Comparison of ENCODE assay signal across 1 cellular context in the genomic region with DNA sequence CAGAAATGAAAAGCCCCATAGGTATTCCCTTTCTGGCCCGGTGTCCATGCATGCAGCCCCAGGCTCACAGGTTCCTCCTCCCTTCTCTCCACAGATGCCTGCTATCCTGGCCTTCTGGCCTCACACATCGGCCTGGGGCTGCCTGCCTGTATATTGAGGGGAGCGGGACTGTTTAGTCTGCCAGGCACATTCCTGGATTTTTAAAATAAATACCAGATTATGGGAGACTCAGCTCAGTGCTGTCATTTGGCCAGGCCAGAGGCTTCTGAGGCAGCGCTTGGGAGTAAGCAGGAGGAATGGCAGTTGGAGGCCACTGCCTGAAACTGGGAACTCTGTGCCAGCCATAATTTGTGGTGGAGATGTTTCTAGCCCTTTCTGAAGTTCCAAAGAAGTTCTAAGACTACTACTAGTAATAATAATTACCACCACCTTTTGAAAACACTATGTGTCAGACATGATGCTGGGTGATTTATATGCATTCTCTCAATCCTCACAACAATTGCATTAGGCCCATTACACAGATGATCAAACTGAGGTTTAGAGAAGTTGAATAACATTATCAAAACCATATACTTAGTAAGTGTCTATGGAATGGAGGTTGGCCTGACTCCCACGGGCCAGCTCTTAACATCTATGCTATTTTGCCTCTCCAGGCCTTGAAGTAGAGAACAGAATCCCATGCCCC.
TF ChIP-seq lines count a peak whose summit lies in the region.

No MANE protein-coding gene starts in this region.

TF ChIP-seq in SK-N-SH, 30 proteins besides CTCF, POLR2A, EP300 and RAD21 (continued from another document):
- TF ChIP-seq, protein P1, sequence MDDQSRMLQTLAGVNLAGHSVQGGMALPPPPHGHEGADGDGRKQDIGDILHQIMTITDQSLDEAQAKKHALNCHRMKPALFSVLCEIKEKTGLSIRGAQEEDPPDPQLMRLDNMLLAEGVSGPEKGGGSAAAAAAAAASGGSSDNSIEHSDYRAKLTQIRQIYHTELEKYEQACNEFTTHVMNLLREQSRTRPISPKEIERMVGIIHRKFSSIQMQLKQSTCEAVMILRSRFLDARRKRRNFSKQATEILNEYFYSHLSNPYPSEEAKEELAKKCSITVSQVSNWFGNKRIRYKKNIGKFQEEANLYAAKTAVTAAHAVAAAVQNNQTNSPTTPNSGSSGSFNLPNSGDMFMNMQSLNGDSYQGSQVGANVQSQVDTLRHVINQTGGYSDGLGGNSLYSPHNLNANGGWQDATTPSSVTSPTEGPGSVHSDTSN (IDR thresholded peaks at IDR 0.05) = no peak
- no peak for TF ChIP-seq RXRA (IDR thresholded peaks at IDR 0.05; ENCODE audit: borderline replicate concordance, low read depth)
- TF ChIP-seq, protein P2, sequence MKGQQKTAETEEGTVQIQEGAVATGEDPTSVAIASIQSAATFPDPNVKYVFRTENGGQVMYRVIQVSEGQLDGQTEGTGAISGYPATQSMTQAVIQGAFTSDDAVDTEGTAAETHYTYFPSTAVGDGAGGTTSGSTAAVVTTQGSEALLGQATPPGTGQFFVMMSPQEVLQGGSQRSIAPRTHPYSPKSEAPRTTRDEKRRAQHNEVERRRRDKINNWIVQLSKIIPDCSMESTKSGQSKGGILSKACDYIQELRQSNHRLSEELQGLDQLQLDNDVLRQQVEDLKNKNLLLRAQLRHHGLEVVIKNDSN (IDR thresholded peaks at IDR 0.05; ENCODE audit: borderline replicate concordance, low read depth) = no peak
- no peak for TF ChIP-seq MXI1 (IDR thresholded peaks at IDR 0.05; ENCODE audit: low read depth, low read length)
- no peak for TF ChIP-seq RCOR1 (IDR thresholded peaks at IDR 0.05; ENCODE audit: low read length)
- TF ChIP-seq, protein P3, sequence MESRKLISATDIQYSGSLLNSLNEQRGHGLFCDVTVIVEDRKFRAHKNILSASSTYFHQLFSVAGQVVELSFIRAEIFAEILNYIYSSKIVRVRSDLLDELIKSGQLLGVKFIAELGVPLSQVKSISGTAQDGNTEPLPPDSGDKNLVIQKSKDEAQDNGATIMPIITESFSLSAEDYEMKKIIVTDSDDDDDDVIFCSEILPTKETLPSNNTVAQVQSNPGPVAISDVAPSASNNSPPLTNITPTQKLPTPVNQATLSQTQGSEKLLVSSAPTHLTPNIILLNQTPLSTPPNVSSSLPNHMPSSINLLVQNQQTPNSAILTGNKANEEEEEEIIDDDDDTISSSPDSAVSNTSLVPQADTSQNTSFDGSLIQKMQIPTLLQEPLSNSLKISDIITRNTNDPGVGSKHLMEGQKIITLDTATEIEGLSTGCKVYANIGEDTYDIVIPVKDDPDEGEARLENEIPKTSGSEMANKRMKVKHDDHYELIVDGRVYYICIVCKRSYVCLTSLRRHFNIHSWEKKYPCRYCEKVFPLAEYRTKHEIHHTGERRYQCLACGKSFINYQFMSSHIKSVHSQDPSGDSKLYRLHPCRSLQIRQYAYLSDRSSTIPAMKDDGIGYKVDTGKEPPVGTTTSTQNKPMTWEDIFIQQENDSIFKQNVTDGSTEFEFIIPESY (IDR thresholded peaks at IDR 0.05; ENCODE audit: borderline replicate concordance, low read depth) = no peak
- TF ChIP-seq, protein P4, sequence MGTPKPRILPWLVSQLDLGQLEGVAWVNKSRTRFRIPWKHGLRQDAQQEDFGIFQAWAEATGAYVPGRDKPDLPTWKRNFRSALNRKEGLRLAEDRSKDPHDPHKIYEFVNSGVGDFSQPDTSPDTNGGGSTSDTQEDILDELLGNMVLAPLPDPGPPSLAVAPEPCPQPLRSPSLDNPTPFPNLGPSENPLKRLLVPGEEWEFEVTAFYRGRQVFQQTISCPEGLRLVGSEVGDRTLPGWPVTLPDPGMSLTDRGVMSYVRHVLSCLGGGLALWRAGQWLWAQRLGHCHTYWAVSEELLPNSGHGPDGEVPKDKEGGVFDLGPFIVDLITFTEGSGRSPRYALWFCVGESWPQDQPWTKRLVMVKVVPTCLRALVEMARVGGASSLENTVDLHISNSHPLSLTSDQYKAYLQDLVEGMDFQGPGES (IDR thresholded peaks at IDR 0.05; ENCODE audit: low read depth, low read length) = no peak
- no peak for TF ChIP-seq POLR2AphosphoS5 (IDR thresholded peaks at IDR 0.05; ENCODE audit: low read depth, low read length)
- no peak for TF ChIP-seq RFX5 (IDR thresholded peaks at IDR 0.05; ENCODE audit: low read length)
- TF ChIP-seq TCF12 (IDR thresholded peaks at IDR 0.05) = no peak
- TF ChIP-seq, protein P5, sequence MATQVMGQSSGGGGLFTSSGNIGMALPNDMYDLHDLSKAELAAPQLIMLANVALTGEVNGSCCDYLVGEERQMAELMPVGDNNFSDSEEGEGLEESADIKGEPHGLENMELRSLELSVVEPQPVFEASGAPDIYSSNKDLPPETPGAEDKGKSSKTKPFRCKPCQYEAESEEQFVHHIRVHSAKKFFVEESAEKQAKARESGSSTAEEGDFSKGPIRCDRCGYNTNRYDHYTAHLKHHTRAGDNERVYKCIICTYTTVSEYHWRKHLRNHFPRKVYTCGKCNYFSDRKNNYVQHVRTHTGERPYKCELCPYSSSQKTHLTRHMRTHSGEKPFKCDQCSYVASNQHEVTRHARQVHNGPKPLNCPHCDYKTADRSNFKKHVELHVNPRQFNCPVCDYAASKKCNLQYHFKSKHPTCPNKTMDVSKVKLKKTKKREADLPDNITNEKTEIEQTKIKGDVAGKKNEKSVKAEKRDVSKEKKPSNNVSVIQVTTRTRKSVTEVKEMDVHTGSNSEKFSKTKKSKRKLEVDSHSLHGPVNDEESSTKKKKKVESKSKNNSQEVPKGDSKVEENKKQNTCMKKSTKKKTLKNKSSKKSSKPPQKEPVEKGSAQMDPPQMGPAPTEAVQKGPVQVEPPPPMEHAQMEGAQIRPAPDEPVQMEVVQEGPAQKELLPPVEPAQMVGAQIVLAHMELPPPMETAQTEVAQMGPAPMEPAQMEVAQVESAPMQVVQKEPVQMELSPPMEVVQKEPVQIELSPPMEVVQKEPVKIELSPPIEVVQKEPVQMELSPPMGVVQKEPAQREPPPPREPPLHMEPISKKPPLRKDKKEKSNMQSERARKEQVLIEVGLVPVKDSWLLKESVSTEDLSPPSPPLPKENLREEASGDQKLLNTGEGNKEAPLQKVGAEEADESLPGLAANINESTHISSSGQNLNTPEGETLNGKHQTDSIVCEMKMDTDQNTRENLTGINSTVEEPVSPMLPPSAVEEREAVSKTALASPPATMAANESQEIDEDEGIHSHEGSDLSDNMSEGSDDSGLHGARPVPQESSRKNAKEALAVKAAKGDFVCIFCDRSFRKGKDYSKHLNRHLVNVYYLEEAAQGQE (IDR thresholded peaks at IDR 0.05; ENCODE audit: low read depth, low read length) = no peak
TF ChIP-seq in SK-N-SH: peak in this region for 0.
